ENCODE assay signal across 1 cellular context in the genomic region with DNA sequence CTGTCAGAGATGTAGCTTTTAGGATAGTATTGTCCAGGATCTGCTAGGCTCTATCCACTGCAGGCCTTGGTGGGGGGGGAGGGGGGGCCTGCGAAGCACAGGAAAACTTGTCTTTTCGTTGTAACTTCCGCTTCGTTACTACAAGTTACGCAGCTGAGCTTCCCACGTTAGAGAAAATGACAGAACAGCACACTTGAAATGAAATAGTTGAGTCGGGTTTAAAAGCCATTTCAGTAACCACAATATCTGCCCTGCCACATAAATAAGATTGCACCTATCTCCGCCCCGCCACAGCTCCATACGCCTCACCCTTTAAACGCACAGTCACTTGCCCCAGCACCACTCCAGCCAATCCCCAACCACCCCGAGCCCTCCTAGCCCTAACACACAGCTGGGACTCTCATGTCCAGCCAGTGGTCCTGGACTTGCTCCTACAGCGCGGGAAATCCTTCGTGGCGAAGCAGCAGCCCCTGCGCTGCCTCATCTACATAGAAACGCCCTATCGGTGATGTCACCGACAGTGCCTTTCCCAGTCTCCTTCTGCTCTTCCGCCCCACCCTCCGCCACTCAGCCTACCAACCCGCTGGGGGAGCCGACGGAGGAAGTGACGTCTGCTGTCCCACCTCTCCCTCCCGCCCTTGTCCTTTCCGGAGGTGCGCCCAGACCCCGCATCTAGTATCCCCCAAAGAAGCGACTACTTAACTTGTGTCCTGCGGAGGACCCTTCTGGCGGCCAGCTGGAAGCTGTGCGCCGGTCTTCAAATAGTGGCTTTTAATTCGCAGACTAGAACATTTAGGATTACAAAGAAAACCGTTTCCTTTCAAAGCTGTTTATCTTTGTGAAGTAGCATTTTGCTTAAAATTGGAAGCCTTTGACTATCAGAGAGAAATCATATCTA.
TF ChIP-seq lines count a peak whose summit lies in the region.
"Not testable (repeated sequence)": the region's sequence is repeated elsewhere in the genome, so short reads cannot be mapped to it uniquely, and the experiment has no call there.

No MANE protein-coding gene starts in this region.

TF ChIP-seq in HepG2, 621 proteins besides CTCF, POLR2A, EP300 and RAD21 (continued from another document):
- TF ChIP-seq GABPA (IDR thresholded peaks at IDR 0.05; ENCODE audit: low read depth, low read length); CREM (CRISPR knock-in tag; IDR thresholded peaks at IDR 0.05): not testable (repeated sequence)
- TF ChIP-seq GABPA (CRISPR knock-in tag; IDR thresholded peaks at IDR 0.05; ENCODE audit: low read depth): peak; percentile 82
- TF ChIP-seq SNAPC5 (CRISPR knock-in tag; IDR thresholded peaks at IDR 0.05; ENCODE audit: borderline replicate concordance): peak; percentile 98
- peak; percentile 75 for TF ChIP-seq POLR2AphosphoS5 (IDR thresholded peaks at IDR 0.05; ENCODE audit: low read depth, low read length)
- TF ChIP-seq MED1 (CRISPR knock-in tag; IDR thresholded peaks at IDR 0.05): 0 out of 2 replicates have a peak, but pooled peaks have one; percentile 17
- 0 out of 2 replicates have a peak, but pooled peaks have one; percentile 13 for TF ChIP-seq CREM (IDR thresholded peaks at IDR 0.05)
- peak; percentile 82 for TF ChIP-seq GABPB1 (CRISPR knock-in tag; IDR thresholded peaks at IDR 0.05)
- peak; percentile 99 for TF ChIP-seq SNAPC4 (CRISPR knock-in tag; IDR thresholded peaks at IDR 0.05)
- TF ChIP-seq CREB1 (IDR thresholded peaks at IDR 0.05): peak; percentile 44; the same call in 1 of the 2 replicates
- TF ChIP-seq CREB1 (CRISPR knock-in tag; IDR thresholded peaks at IDR 0.05): peak; percentile 87
- TF ChIP-seq, protein P1, sequence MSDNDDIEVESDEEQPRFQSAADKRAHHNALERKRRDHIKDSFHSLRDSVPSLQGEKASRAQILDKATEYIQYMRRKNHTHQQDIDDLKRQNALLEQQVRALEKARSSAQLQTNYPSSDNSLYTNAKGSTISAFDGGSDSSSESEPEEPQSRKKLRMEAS (IDR thresholded peaks at IDR 0.05): peak; percentile 37; the same call in 1 of the 2 replicates
- TF ChIP-seq ZNF687 (CRISPR knock-in tag; IDR thresholded peaks at IDR 0.05): peak; percentile 40
- TF ChIP-seq SNAPC2 (CRISPR knock-in tag; IDR thresholded peaks at IDR 0.05): peak; percentile 99
- peak; percentile 46; the same call in 1 of the 2 replicates for TF ChIP-seq TFDP1 (CRISPR knock-in tag; IDR thresholded peaks at IDR 0.05; ENCODE audit: borderline replicate concordance)
